In genomic region chr10:69222157-69223027, GRCh38 we compare ENCODE assay signal across 1 cellular context.
TF ChIP-seq lines count a peak whose summit lies in the region.

No MANE protein-coding gene starts in this region.

TF ChIP-seq in K562, 482 proteins besides CTCF, POLR2A, EP300 and RAD21 (continued from another document and continues in another):
- TF ChIP-seq ZNF639 (CRISPR knock-in tag; conservative IDR thresholded peaks at IDR 0.05 in 1 of 2, IDR thresholded peaks at IDR 0.05 in 1 of 2) (peak in 1 of 2 experiments; percentile 77; a peak in 2 of 4 replicates), RFX5 (IDR thresholded peaks at IDR 0.05; ENCODE audit: low read depth, low read length) (no peak), ZNF695 (CRISPR knock-in tag; IDR thresholded peaks at IDR 0.05) (no peak), HLTF (IDR thresholded peaks at IDR 0.05) (no peak), MEF2D (tag; conservative IDR thresholded peaks at IDR 0.05; ENCODE audit: low read depth) (peak; percentile 78; the same call in 1 of the 2 replicates), ZNF717 (CRISPR knock-in tag; IDR thresholded peaks at IDR 0.05) (no peak), KAT8 (IDR thresholded peaks at IDR 0.05; ENCODE audit: low read depth) (no peak), RHOXF2B (CRISPR knock-in tag; conservative IDR thresholded peaks at IDR 0.05) (0 out of 2 replicates have a peak, but pooled peaks have one; percentile 63), ZNF79 (CRISPR knock-in tag; IDR thresholded peaks at IDR 0.05; ENCODE audit: low read depth) (no peak), PATZ1 (CRISPR knock-in tag; IDR thresholded peaks at IDR 0.05; ENCODE audit: borderline replicate concordance) (no peak), ZNF165 (CRISPR knock-in tag; IDR thresholded peaks at IDR 0.05; ENCODE audit: borderline replicate concordance) (no peak), MAZ (CRISPR knock-in tag; conservative IDR thresholded peaks at IDR 0.05 in 1 of 2, IDR thresholded peaks at IDR 0.05 in 1 of 2) (peak; percentile 23 to 79), RNF219 (CRISPR knock-in tag; IDR thresholded peaks at IDR 0.05) (no peak), HDAC3 (IDR thresholded peaks at IDR 0.05; ENCODE audit: borderline replicate concordance, partially characterized antibody) (no peak), KAT2B (IDR thresholded peaks at IDR 0.05; ENCODE audit: low read depth, low read length) (no peak), BRF1 (IDR thresholded peaks at IDR 0.05; ENCODE audit: borderline replicate concordance, extremely low read depth, insufficient read length) (no peak), PHTF2 (CRISPR knock-in tag; IDR thresholded peaks at IDR 0.05) (no peak), ZNF347 (CRISPR knock-in tag; IDR thresholded peaks at IDR 0.05; ENCODE audit: low read depth) (no peak), AFF4 (CRISPR knock-in tag; IDR thresholded peaks at IDR 0.05) (no peak), CCAR2 (IDR thresholded peaks at IDR 0.05; ENCODE audit: low read depth, low read length) (no peak), ZSCAN32 (CRISPR knock-in tag; IDR thresholded peaks at IDR 0.05) (no peak), E2F5 (CRISPR knock-in tag; IDR thresholded peaks at IDR 0.05) (no peak), USF2 (CRISPR knock-in tag; IDR thresholded peaks at IDR 0.05) (peak; percentile 83), JUN (IDR thresholded peaks at IDR 0.05; ENCODE audit: borderline replicate concordance, low read depth, low read length) (peak; percentile 93), JUN (CRISPR knock-in tag; IDR thresholded peaks at IDR 0.05; ENCODE audit: borderline replicate concordance) (no peak), MAFG (tag; conservative IDR thresholded peaks at IDR 0.05) (peak; percentile 61), TSC22D4 (tag; IDR thresholded peaks at IDR 0.05) (no peak), NFE2 (IDR thresholded peaks at IDR 0.05; ENCODE audit: low read depth) (peak; percentile 94), SP1 (CRISPR knock-in tag; IDR thresholded peaks at IDR 0.05) (0 out of 2 replicates have a peak, but pooled peaks have one; percentile 14), NR4A1 (CRISPR knock-in tag; IDR thresholded peaks at IDR 0.05) (no peak), NR4A1 (tag; IDR thresholded peaks at IDR 0.05) (peak; percentile 80; the same call in 1 of the 2 replicates), KLF13 (tag; IDR thresholded peaks at IDR 0.05; ENCODE audit: borderline replicate concordance, low read depth) (no peak)
- TF ChIP-seq, protein P1, sequence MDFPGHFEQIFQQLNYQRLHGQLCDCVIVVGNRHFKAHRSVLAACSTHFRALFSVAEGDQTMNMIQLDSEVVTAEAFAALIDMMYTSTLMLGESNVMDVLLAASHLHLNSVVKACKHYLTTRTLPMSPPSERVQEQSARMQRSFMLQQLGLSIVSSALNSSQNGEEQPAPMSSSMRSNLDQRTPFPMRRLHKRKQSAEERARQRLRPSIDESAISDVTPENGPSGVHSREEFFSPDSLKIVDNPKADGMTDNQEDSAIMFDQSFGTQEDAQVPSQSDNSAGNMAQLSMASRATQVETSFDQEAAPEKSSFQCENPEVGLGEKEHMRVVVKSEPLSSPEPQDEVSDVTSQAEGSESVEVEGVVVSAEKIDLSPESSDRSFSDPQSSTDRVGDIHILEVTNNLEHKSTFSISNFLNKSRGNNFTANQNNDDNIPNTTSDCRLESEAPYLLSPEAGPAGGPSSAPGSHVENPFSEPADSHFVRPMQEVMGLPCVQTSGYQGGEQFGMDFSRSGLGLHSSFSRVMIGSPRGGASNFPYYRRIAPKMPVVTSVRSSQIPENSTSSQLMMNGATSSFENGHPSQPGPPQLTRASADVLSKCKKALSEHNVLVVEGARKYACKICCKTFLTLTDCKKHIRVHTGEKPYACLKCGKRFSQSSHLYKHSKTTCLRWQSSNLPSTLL (IDR thresholded peaks at IDR 0.05): no peak
- TF ChIP-seq, protein P2, sequence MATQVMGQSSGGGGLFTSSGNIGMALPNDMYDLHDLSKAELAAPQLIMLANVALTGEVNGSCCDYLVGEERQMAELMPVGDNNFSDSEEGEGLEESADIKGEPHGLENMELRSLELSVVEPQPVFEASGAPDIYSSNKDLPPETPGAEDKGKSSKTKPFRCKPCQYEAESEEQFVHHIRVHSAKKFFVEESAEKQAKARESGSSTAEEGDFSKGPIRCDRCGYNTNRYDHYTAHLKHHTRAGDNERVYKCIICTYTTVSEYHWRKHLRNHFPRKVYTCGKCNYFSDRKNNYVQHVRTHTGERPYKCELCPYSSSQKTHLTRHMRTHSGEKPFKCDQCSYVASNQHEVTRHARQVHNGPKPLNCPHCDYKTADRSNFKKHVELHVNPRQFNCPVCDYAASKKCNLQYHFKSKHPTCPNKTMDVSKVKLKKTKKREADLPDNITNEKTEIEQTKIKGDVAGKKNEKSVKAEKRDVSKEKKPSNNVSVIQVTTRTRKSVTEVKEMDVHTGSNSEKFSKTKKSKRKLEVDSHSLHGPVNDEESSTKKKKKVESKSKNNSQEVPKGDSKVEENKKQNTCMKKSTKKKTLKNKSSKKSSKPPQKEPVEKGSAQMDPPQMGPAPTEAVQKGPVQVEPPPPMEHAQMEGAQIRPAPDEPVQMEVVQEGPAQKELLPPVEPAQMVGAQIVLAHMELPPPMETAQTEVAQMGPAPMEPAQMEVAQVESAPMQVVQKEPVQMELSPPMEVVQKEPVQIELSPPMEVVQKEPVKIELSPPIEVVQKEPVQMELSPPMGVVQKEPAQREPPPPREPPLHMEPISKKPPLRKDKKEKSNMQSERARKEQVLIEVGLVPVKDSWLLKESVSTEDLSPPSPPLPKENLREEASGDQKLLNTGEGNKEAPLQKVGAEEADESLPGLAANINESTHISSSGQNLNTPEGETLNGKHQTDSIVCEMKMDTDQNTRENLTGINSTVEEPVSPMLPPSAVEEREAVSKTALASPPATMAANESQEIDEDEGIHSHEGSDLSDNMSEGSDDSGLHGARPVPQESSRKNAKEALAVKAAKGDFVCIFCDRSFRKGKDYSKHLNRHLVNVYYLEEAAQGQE (CRISPR knock-in tag; IDR thresholded peaks at IDR 0.05; ENCODE audit: low read depth): 0 out of 2 replicates have a peak, but pooled peaks have one; percentile 47
- TF ChIP-seq, protein P3, sequence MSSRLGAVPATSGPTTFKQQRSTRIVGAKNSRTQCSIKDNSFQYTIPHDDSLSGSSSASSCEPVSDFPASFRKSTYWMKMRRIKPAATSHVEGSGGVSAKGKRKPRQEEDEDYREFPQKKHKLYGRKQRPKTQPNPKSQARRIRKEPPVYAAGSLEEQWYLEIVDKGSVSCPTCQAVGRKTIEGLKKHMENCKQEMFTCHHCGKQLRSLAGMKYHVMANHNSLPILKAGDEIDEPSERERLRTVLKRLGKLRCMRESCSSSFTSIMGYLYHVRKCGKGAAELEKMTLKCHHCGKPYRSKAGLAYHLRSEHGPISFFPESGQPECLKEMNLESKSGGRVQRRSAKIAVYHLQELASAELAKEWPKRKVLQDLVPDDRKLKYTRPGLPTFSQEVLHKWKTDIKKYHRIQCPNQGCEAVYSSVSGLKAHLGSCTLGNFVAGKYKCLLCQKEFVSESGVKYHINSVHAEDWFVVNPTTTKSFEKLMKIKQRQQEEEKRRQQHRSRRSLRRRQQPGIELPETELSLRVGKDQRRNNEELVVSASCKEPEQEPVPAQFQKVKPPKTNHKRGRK (tag; IDR thresholded peaks at IDR 0.05): no peak
- TF ChIP-seq, protein P4, sequence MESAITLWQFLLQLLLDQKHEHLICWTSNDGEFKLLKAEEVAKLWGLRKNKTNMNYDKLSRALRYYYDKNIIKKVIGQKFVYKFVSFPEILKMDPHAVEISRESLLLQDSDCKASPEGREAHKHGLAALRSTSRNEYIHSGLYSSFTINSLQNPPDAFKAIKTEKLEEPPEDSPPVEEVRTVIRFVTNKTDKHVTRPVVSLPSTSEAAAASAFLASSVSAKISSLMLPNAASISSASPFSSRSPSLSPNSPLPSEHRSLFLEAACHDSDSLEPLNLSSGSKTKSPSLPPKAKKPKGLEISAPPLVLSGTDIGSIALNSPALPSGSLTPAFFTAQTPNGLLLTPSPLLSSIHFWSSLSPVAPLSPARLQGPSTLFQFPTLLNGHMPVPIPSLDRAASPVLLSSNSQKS (CRISPR knock-in tag; IDR thresholded peaks at IDR 0.05): no peak
- TF ChIP-seq, protein P5, sequence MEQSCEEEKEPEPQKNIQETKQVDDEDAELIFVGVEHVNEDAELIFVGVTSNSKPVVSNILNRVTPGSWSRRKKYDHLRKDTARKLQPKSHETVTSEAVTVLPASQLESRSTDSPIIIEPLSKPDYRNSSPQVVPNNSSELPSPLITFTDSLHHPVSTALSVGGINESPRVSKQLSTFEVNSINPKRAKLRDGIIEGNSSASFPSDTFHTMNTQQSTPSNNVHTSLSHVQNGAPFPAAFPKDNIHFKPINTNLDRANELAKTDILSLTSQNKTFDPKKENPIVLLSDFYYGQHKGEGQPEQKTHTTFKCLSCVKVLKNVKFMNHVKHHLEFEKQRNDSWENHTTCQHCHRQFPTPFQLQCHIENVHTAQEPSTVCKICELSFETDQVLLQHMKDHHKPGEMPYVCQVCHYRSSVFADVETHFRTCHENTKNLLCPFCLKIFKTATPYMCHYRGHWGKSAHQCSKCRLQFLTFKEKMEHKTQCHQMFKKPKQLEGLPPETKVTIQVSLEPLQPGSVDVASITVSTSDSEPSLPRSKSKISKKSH (CRISPR knock-in tag; IDR thresholded peaks at IDR 0.05): no peak
